Comparison of ENCODE assay signal across 1 cellular context in genomic region chr11:65321828-65322495, GRCh38.
TF ChIP-seq lines count a peak whose summit lies in the region.

No MANE protein-coding gene starts in this region.

TF ChIP-seq in IMR-90, 13 proteins besides CTCF, POLR2A, EP300 and RAD21:
- TF ChIP-seq RFX5 (IDR thresholded peaks at IDR 0.05; ENCODE audit: low read depth, low read length) (no peak), BHLHE40 (IDR thresholded peaks at IDR 0.05; ENCODE audit: low read depth, low read length) (no peak), RCOR1 (IDR thresholded peaks at IDR 0.05; ENCODE audit: insufficient replicate concordance, low read length) (no peak), CEBPB (IDR thresholded peaks at IDR 0.05; ENCODE audit: low read depth, low read length) (no peak), FOS (IDR thresholded peaks at IDR 0.05; ENCODE audit: low read depth, low read length) (no peak), CHD1 (IDR thresholded peaks at IDR 0.05; ENCODE audit: low read depth, low read length) (no peak), MAFK (IDR thresholded peaks at IDR 0.05; ENCODE audit: low read depth, low read length) (no peak), ELK1 (IDR thresholded peaks at IDR 0.05; ENCODE audit: borderline replicate concordance, low read depth, low read length) (no peak), MAZ (IDR thresholded peaks at IDR 0.05; ENCODE audit: borderline replicate concordance, low read depth, low read length) (no peak), SMC3 (IDR thresholded peaks at IDR 0.05; ENCODE audit: low read depth, low read length) (no peak), MXI1 (IDR thresholded peaks at IDR 0.05; ENCODE audit: borderline replicate concordance, low read depth, low read length) (no peak), USF2 (IDR thresholded peaks at IDR 0.05; ENCODE audit: low read depth, low read length) (no peak; the same call in 1 of the 2 replicates), NFE2L2 (IDR thresholded peaks at IDR 0.05; ENCODE audit: low read depth, low read length) (no peak)
